Comparison of ENCODE assay signal across 8 cellular contexts in genomic region chr16:89093602-89094251, GRCh38. TPM values are rescaled to one million over a fixed set of nuclear protein-coding genes. Genes with fewer than 3 reads are reported as not detected.
DNase-seq lines count a peak whose midpoint lies in the region; ATAC-seq, FAIRE-seq and TF ChIP-seq lines count a peak whose summit lies in the region.

Gene ACSF3, plus strand, starts transcription at chr16:89093852. Its CDS starts 6,830 bp downstream, at chr16:89100682.

- H3K4me3 Mint-ChIP-seq in IgD-negative memory B cell (peak within 1 kb of the TSS; percentile 84 to 98 (median 96)), immature natural killer cell (peak within 1 kb of the TSS; percentile 91 to 99 (median 97))

- H3K4me1 ChIP-seq in spleen: peaks cover 38 to 82% (median 64%) of the 10 kb centered on the region in 6 donors

- peak within 1 kb of the TSS; percentile 80 for H3K4me3 ChIP-seq in WI38 (ENCODE audit: low read depth, low read length)
- H3K4me3 ChIP-seq in bronchial epithelial cell (ENCODE audit: low read depth, low read length): peak within 1 kb of the TSS; percentile 56
- peak within 1 kb of the TSS; percentile 54 to 93 (median 74) for H3K4me3 ChIP-seq in spleen

- TF ChIP-seq POLR2A in spleen (IDR thresholded peaks at IDR 0.05): peak in 1 of 3 donors; percentile 49

- no peak for TF ChIP-seq CTCF in WI38 (IDR thresholded peaks at IDR 0.05; ENCODE audit: low read depth, low read length)
- TF ChIP-seq CTCF in bronchial epithelial cell (IDR thresholded peaks at IDR 0.05; ENCODE audit: insufficient read depth, low read length, severe bottlenecking): no peak
- no peak for TF ChIP-seq CTCF in spleen (IDR thresholded peaks at IDR 0.05 in 8 of 11, conservative IDR thresholded peaks at IDR 0.05 in 3 of 11)

- H3K9me3 ChIP-seq in spleen: no peaks in the 10 kb centered on the region

- H3K4me1 Mint-ChIP-seq in IgD-negative memory B cell (peaks cover 40 to 45% (median 44%) of the 10 kb centered on the region in 3 donors), immature natural killer cell (peaks cover 48% of the 10 kb centered on the region in 2 donors)

- H3K27ac Mint-ChIP-seq in IgD-negative memory B cell (peak within 1 kb of the TSS; percentile 75 to 97 (median 93)), immature natural killer cell (peak within 1 kb of the TSS; percentile 94 to 99 (median 97))

- H3K27ac ChIP-seq in spleen: peak within 1 kb of the TSS; percentile 74 to 91 (median 82)

- H3K9me3 Mint-ChIP-seq in IgD-negative memory B cell: no peaks in the 10 kb centered on the region
- no peaks in the 10 kb centered on the region for H3K9me3 Mint-ChIP-seq in immature natural killer cell

- no peak for ATAC-seq in HG02870 (IDR thresholded peaks at IDR 0.05; ENCODE audit: unreplicated experiment)

- H3K36me3 ChIP-seq in bronchial epithelial cell (ENCODE audit: control insufficient read depth, insufficient read depth, low read length): peaks cover 4% of the 10 kb centered on the region
- peaks cover 0 to 15% (median 0%) of the 10 kb centered on the region in 6 donors for H3K36me3 ChIP-seq in spleen

- intact Hi-C loops in spleen (cut with DNase I; ENCODE audit: low total_unique reads): no loop called here

- peaks cover 13% of the 10 kb centered on the region for H3K27me3 ChIP-seq in bronchial epithelial cell (ENCODE audit: control insufficient read depth, insufficient read depth, low read length)
- peaks cover 0 to 31% (median 0%) of the 10 kb centered on the region in 7 donors for H3K27me3 ChIP-seq in spleen (replicated peaks in 1 of 7)

- WGBS in spleen, 5 donors: 0 to 2% (median 1%) methylated on average over 19 to 110 of the region's 110 CpGs

- peaks cover 8% of the 10 kb centered on the region for H3K27me3 Mint-ChIP-seq in IgD-negative memory B cell
- H3K27me3 Mint-ChIP-seq in immature natural killer cell (ENCODE audit: low read depth in 3 of 3): peaks cover 7 to 23% (median 16%) of the 10 kb centered on the region in 3 donors

- H3K36me3 Mint-ChIP-seq in IgD-negative memory B cell (peaks cover 3% of the 10 kb centered on the region), immature natural killer cell (no peaks in the 10 kb centered on the region)

- FAIRE-seq in GM18507 (lab: Jason Lieb, UNC) (no peak), bronchial epithelial cell (lab: Jason Lieb, UNC) (no peak)

- DNase-seq in A172 (ENCODE audit: low spot score): peak; percentile 8
- peak; percentile 81 for DNase-seq in GM18507 (ENCODE audit: extremely low spot score, insufficient read length, low read depth)
- no peak for DNase-seq in bronchial epithelial cell (ENCODE audit: low read depth)
- DNase-seq in immature natural killer cell: peak; percentile 71 to 78 (median 77)
- DNase-seq in spleen: peak; percentile 93

RNA-seq across cellular contexts. Expression of gene ACSF3, which starts in this region (rescaled TPM):
- 49.0 and 52.4 TPM in 2 replicates for total RNA-seq in A172 (2014; rRNA removed; shearing (Covaris generic))
- polyA plus RNA-seq in IgD-negative memory B cell (53.9 TPM), immature natural killer cell (10 to 100 TPM; 22.7 to 27.7 (median 24.1) TPM), spleen (10 to 100 TPM; 35.4 to 50.2 (median 45.9) TPM)
- total RNA-seq in bronchial epithelial cell (25.8 and 32.8 TPM in 2 replicates), spleen (10 to 100 TPM; 39.9 to 68.1 (median 50.0) TPM)
